In the genomic region with DNA sequence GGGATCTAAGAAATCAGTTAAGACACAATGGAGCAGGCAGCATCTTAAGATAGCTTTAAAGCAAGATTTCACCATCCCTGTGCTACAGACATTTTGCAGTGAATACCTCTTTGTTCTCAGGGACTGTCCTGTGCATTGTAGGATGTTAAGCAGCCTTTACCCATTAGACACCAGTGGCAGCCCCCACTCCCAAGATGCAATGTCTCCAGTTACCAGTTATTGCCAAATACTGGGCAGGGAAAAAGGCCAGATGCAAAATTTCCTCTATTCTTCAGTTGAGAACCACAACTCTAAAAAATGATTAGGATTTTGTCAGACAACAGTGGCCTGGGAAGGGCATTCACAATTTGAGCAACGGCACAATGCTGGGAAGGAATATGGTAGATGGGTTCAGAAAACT, we compare ENCODE assay signal across 17 cellular contexts. TPM values are rescaled to one million over a fixed set of nuclear protein-coding genes. Genes with fewer than 3 reads are reported as not detected.
A peak's percentile ranks its signal among the peaks of the same experiment; 100 is the strongest.
DNase-seq lines count a peak whose midpoint lies in the region; ATAC-seq and TF ChIP-seq lines count a peak whose summit lies in the region.
"Had no signal": no experiment of that assay in that cellular context is flagged by ENCODE, and none has a peak within 500 bp of the region (broad histone marks: within the 10 kb centered on the region; RNA-seq: fewer than 3 reads in every experiment).

No MANE protein-coding gene starts in this region.

- no peak overlapping the region for H3K4me3 Mint-ChIP-seq in T-helper 1 cell treated with Interleukin-12 subunit alpha and Interleukin-12 subunit beta and Interleukin-4 antibody, amounts not matched to agents 30 μg/mL and 1 μg/mL, for 36 hours
- H3K4me3 Mint-ChIP-seq: CD8-positive, alpha-beta T cell had no signal

- ATAC-seq in DND-41 (ENCODE audit: insufficient read depth, low read depth) (peak; percentile 20; the same call in 1 of the 3 replicates), HG03135 (IDR thresholded peaks at IDR 0.05; ENCODE audit: unreplicated experiment) (no peak)
- ATAC-seq: CD8-positive, alpha-beta T cell had no signal

- H3K4me2 ChIP-seq in DND-41 (ENCODE audit: insufficient read depth, low read length): peak overlapping the region; percentile 63

- no peaks in the 10 kb centered on the region for H3K9me3 ChIP-seq in DND-41 (ENCODE audit: insufficient read depth, low read length, severe bottlenecking)
- H3K9me3 ChIP-seq: ascending aorta, uterus had no signal

- peaks cover 93% of the 10 kb centered on the region for H4K20me1 ChIP-seq in DND-41 (ENCODE audit: insufficient read depth, low read length)

- DNase-seq in T-helper 1 cell (no peak), DND-41 (no peak), OCI-M1 (lab: John Stamatoyannopoulos, UW) (peak; percentile 29), fibroblast of peridontal ligament (ENCODE audit: extremely low read depth) (peak; percentile 59), HUDEP-2 (lab: John Stamatoyannopoulos, UW; ENCODE audit: unreplicated experiment in 76 of 76) (no peak), H4 (ENCODE audit: low spot score) (no peak)
- DNase-seq: activated gamma-delta T cell; CD8-positive, alpha-beta T cell; EL; NCI-H2171; posterior cingulate gyrus; uterus; WERI-Rb-1 had no signal

- peak overlapping the region in 1 of 2 experiments; percentile 48; a peak in 3 of 4 replicates for H3K4me3 ChIP-seq in DND-41 (ENCODE audit: low read depth in 1 of 2, low read length in 2 of 2)
- H3K4me3 ChIP-seq: ascending aorta, uterus had no signal

- peaks cover 44% of the 10 kb centered on the region for H3K36me3 Mint-ChIP-seq in T-helper 1 cell treated with Interleukin-12 subunit alpha and Interleukin-12 subunit beta and Interleukin-4 antibody, amounts not matched to agents 30 μg/mL and 1 μg/mL, for 36 hours (ENCODE audit: low read depth)

- H3K27ac ChIP-seq in DND-41 (ENCODE audit: low read length): no peak overlapping the region; the same call in 1 of the 2 replicates
- H3K27ac ChIP-seq: ascending aorta, uterus, WERI-Rb-1 had no signal

- H3K9me3 Mint-ChIP-seq in T-helper 1 cell treated with Interleukin-12 subunit alpha and Interleukin-12 subunit beta and Interleukin-4 antibody, amounts not matched to agents 30 μg/mL and 1 μg/mL, for 36 hours: no peaks in the 10 kb centered on the region
- H3K9me3 Mint-ChIP-seq: CD8-positive, alpha-beta T cell had no signal

- H3K36me3 ChIP-seq in DND-41 (ENCODE audit: insufficient read depth, low read length): peaks cover 95% of the 10 kb centered on the region
- H3K36me3 ChIP-seq: uterus had no signal

- no peak for TF ChIP-seq CTCF in DND-41 (IDR thresholded peaks at IDR 0.05; ENCODE audit: borderline replicate concordance, extremely low read depth, low read length, poor library complexity, severe bottlenecking)

- peaks cover 64% of the 10 kb centered on the region for H3K4me1 Mint-ChIP-seq in T-helper 1 cell treated with Interleukin-12 subunit alpha and Interleukin-12 subunit beta and Interleukin-4 antibody, amounts not matched to agents 30 μg/mL and 1 μg/mL, for 36 hours (ENCODE audit: low read depth)

- peaks cover 98% of the 10 kb centered on the region for H3K79me2 ChIP-seq in DND-41 (ENCODE audit: insufficient read depth, low read length)

- no peak overlapping the region for H2AFZ ChIP-seq in DND-41 (ENCODE audit: low read depth, low read length)

- H3K27ac Mint-ChIP-seq in T-helper 1 cell treated with Interleukin-12 subunit alpha and Interleukin-12 subunit beta and Interleukin-4 antibody, amounts not matched to agents 30 μg/mL and 1 μg/mL, for 36 hours: peak overlapping the region; percentile 28
- H3K27ac Mint-ChIP-seq: CD8-positive, alpha-beta T cell; IgD-negative memory B cell had no signal

- peaks cover 77% of the 10 kb centered on the region for H3K4me1 ChIP-seq in DND-41 (ENCODE audit: insufficient read depth, low read length)
- H3K4me1 ChIP-seq: ascending aorta had no signal

- no peaks in the 10 kb centered on the region for H3K27me3 Mint-ChIP-seq in T-helper 1 cell treated with Interleukin-12 subunit alpha and Interleukin-12 subunit beta and Interleukin-4 antibody, amounts not matched to agents 30 μg/mL and 1 μg/mL, for 36 hours (ENCODE audit: low read depth)
- H3K27me3 Mint-ChIP-seq: IgD-negative memory B cell had no signal

- H3K9ac ChIP-seq in DND-41 (ENCODE audit: low read depth, low read length): peak overlapping the region; percentile 19

- H3K27me3 ChIP-seq in DND-41 (ENCODE audit: insufficient read depth, low read length, poor library complexity): no peaks in the 10 kb centered on the region
- H3K27me3 ChIP-seq: ascending aorta, uterus had no signal

RNA-seq across cellular contexts. Expression of a gene that starts 6.1 kb away (rescaled TPM):
- 22.1 and 27.8 TPM in 2 replicates for total RNA-seq in H4 (2014; rRNA removed; shearing (Covaris generic))
- total RNA-seq: ascending aorta had no signal

RNA-seq across cellular contexts. Expression of a gene that starts 25.8 kb away (rescaled TPM):
- total RNA-seq in H4 (2014; rRNA removed; shearing (Covaris generic)): 7.9 and 11.3 TPM in 2 replicates

Comparison
In these comparisons a context has a peak if more than half of its experiments do, and no peak if none do; other contexts are left out.
1. DNase-seq: peak in OCI-M1 (single experiment) and fibroblast of peridontal ligament (single experiment); none in T-helper 1 cell (0 of 5), DND-41 (single experiment), HUDEP-2 (0 of 76) and H4 (single experiment).